9 cellular contexts compared by ENCODE assay signal in genomic region chr9:126614455-126615248, GRCh38. TPM values are rescaled to one million over a fixed set of nuclear protein-coding genes. Genes with fewer than 3 reads are reported as not detected.
A peak's percentile ranks its signal among the peaks of the same experiment; 100 is the strongest.
DNase-seq lines count a peak whose midpoint lies in the region; ATAC-seq, FAIRE-seq and TF ChIP-seq lines count a peak whose summit lies in the region.
"Had no signal": no experiment of that assay in that cellular context is flagged by ENCODE, and none has a peak within 500 bp of the region (broad histone marks: within the 10 kb centered on the region; RNA-seq: fewer than 3 reads in every experiment).

No MANE protein-coding gene starts in this region.

- WGBS in H1 (ENCODE audit: extremely low coverage in 1 of 2, insufficient coverage in 1 of 2, insufficient read length in 1 of 2, insufficient replicate concordance in 2 of 2, low coverage in 1 of 2, low lambda C conversion rate in 2 of 2, missing lambda C conversion rate in 1 of 2), 2 experiments = 2% methylated on average over 35 of the region's 66 CpGs; no CpG with 5 or more reads in 1 of the 2 experiments
- 3 to 4% (median 3%) methylated on average over 60 to 66 of the region's 66 CpGs for WGBS in psoas muscle, 3 donors

- no peak for TF ChIP-seq POLR2A in H1 (IDR thresholded peaks at IDR 0.05; ENCODE audit: control extremely low read depth in 1 of 2, low read depth in 2 of 2, low read length in 2 of 2)

- no peak overlapping the region for H3K14ac ChIP-seq in H1 (ENCODE audit: insufficient read length)

- no peak overlapping the region for H2BK120ac ChIP-seq in H1 (replicated peaks; ENCODE audit: low read depth, low read length)

- no peak for FAIRE-seq in H1 (lab: Jason Lieb, UNC)

- DNase-seq in Daoy (ENCODE audit: low read depth) (peak; percentile 53), HuH-7 (ENCODE audit: low spot score) (peak; percentile 54), H1 (ENCODE audit: low read depth in 1 of 2, low spot score in 2 of 2) (peak in 1 of 2 experiments; percentile 72), psoas muscle (no peak), GM19238 (ENCODE audit: insufficient read length, low spot score) (no peak), foreskin keratinocyte (no peak)
- DNase-seq: NCI-H1436 treated with DMSO at 0.1 percent for 48 hours had no signal

- H3K4me1 ChIP-seq in H1 (replicated peaks in 1 of 4; ENCODE audit: control insufficient read depth in 3 of 4, insufficient read depth in 4 of 4, low read length in 3 of 4) = peaks cover 20 to 76% (median 46%) of the 10 kb centered on the region in 4 experiments
- peaks cover 13% of the 10 kb centered on the region for H3K4me1 ChIP-seq in psoas muscle
- peaks cover 4% of the 10 kb centered on the region for H3K4me1 ChIP-seq in foreskin keratinocyte

- peaks cover 0 to 10% (median 0%) of the 10 kb centered on the region in 4 experiments; a peak in 1 of 8 replicates for H3K36me3 ChIP-seq in H1 (ENCODE audit: control insufficient read depth in 2 of 4, insufficient read depth in 4 of 4, low read length in 3 of 4)
- H3K36me3 ChIP-seq in psoas muscle (ENCODE audit: insufficient read depth in 1 of 2, low read depth in 1 of 2) = no peaks in the 10 kb centered on the region

- POLR2A ChIA-PET in H1 (lab: Charles Lee; ENCODE audit: partially characterized antibody) = interaction anchor here (1.6 to 2.6 kb wide), 2 partner anchors 9 kb away, joined by 4 to 14 read pairs; no protein-coding TSS in a partner anchor

- H3K27me3 ChIP-seq in H1 (replicated peaks in 1 of 4; ENCODE audit: control insufficient read depth in 3 of 4, extremely low read depth in 1 of 4, insufficient read depth in 3 of 4, low read length in 3 of 4) (peaks cover 91 to 96% (median 95%) of the 10 kb centered on the region in 4 experiments), psoas muscle (ENCODE audit: insufficient read depth in 3 of 3, low read length in 2 of 3) (peaks cover 3 to 91% (median 51%) of the 10 kb centered on the region in 3 donors), foreskin keratinocyte (peaks cover 85% of the 10 kb centered on the region)

- H4K20me1 ChIP-seq in H1 (replicated peaks in 1 of 2; ENCODE audit: control insufficient read depth in 1 of 2, insufficient read depth in 2 of 2, low read length in 2 of 2) = peaks cover 8 to 22% of the 10 kb centered on the region in 2 experiments

- H2BK12ac ChIP-seq in H1 (ENCODE audit: low read depth, low read length) = peak overlapping the region; percentile 97; the same call in 1 of the 2 replicates

- H3K4me2 ChIP-seq in H1 (ENCODE audit: insufficient read depth in 1 of 2, low read depth in 2 of 2, low read length in 2 of 2) = peak overlapping the region; percentile 68 to 80

- no peaks in the 10 kb centered on the region for H3K79me2 ChIP-seq in H1 (ENCODE audit: control insufficient read depth in 1 of 2, insufficient read depth in 2 of 2, low read length in 2 of 2)

- TF ChIP-seq CTCF in H1 (IDR thresholded peaks at IDR 0.05; ENCODE audit: control extremely low read depth in 1 of 3, insufficient read depth in 1 of 3, low read depth in 1 of 3, low read length in 3 of 3) = no peak
- TF ChIP-seq CTCF in psoas muscle (IDR thresholded peaks at IDR 0.05) = no peak
- no peak for TF ChIP-seq CTCF in foreskin keratinocyte (conservative IDR thresholded peaks at IDR 0.05)

- H4K91ac ChIP-seq in H1 (replicated peaks; ENCODE audit: insufficient read length, low read length) = no peak overlapping the region

- peak overlapping the region; percentile 14 to 53 (median 23); a peak in 6 of 8 replicates for H3K4me3 ChIP-seq in H1 (ENCODE audit: extremely low read depth in 1 of 4, insufficient read depth in 2 of 4, low read depth in 3 of 4, low read length in 4 of 4)
- peak overlapping the region; percentile 30 for H3K4me3 ChIP-seq in psoas muscle

- H3K9me3 ChIP-seq in H1 (ENCODE audit: insufficient read depth in 2 of 2, low read depth in 1 of 2, low read length in 1 of 2) (no peaks in the 10 kb centered on the region), psoas muscle (no peaks in the 10 kb centered on the region)

- no peak overlapping the region for H2AFZ ChIP-seq in H1 (ENCODE audit: low read length)

- H4K5ac ChIP-seq in H1 (ENCODE audit: insufficient read length, low read depth, low read length) = no peak overlapping the region

- H2BK5ac ChIP-seq in H1 (ENCODE audit: low read depth, low read length) = no peak overlapping the region

- H3K27ac ChIP-seq in H1 (ENCODE audit: low read depth, low read length) (no peak overlapping the region), psoas muscle (no peak overlapping the region), foreskin keratinocyte (no peak overlapping the region)

- no peak overlapping the region for H3K9ac ChIP-seq in H1 (replicated peaks in 1 of 4; ENCODE audit: extremely low read depth in 1 of 4, low read depth in 3 of 4, low read length in 3 of 4)

- intact Hi-C loops in psoas muscle (cut with DNase I) = loop anchor here in 1 of 2 donors (5.0 kb wide), 1 partner anchor 78 kb away; no protein-coding TSS in a partner anchor

- H2AK5ac ChIP-seq in H1 (ENCODE audit: low read depth, low read length) = no peak overlapping the region

- H3K23ac ChIP-seq in H1 (ENCODE audit: insufficient read length) = no peak overlapping the region

- no peak for TF ChIP-seq EP300 in H1 (IDR thresholded peaks at IDR 0.05; ENCODE audit: borderline replicate concordance in 1 of 2, low read depth in 2 of 2, low read length in 2 of 2)

- no peaks in the 10 kb centered on the region for H3K79me1 ChIP-seq in H1 (ENCODE audit: low read depth, low read length)

- no peak overlapping the region for H3K4ac ChIP-seq in H1 (replicated peaks; ENCODE audit: insufficient read length, low read depth, low read length)

- CTCF ChIA-PET in H1 (lab: Charles Lee; ENCODE audit: partially characterized antibody) = interaction anchor here (0.7 to 1.7 kb wide), 3 partner anchors 10 to 54 kb away, joined by 3 to 5 read pairs (median 3); no protein-coding TSS in a partner anchor

- peak overlapping the region; percentile 48; the same call in 1 of the 2 replicates for H2BK20ac ChIP-seq in H1 (ENCODE audit: low read length)

- H2BK15ac ChIP-seq in H1 (ENCODE audit: low read length) = no peak overlapping the region

- H3K23me2 ChIP-seq in H1 (ENCODE audit: low read depth, low read length) = peaks cover 12% of the 10 kb centered on the region; the same call in 1 of the 2 replicates

- H3K18ac ChIP-seq in H1 (ENCODE audit: extremely low read depth, low read length) = peak overlapping the region; percentile 83

- H3K56ac ChIP-seq in H1 (replicated peaks; ENCODE audit: insufficient read length, low read depth, low read length) = no peak overlapping the region

- ATAC-seq in psoas muscle (no peak), esophagus mucosa (no peak), foreskin keratinocyte (no peak)

- peak overlapping the region; percentile 52; the same call in 1 of the 2 replicates for H4K8ac ChIP-seq in H1 (ENCODE audit: extremely low read depth, insufficient read depth, low read length)

- TF ChIP-seq RAD21 in H1 (IDR thresholded peaks at IDR 0.05 in 1 of 2, conservative IDR thresholded peaks at IDR 0.05 in 1 of 2; ENCODE audit: low read depth in 2 of 2, low read length in 2 of 2) = no peak

TF ChIP-seq in H1, 55 proteins besides CTCF, POLR2A, EP300 and RAD21:
- no peak for TF ChIP-seq SP1 (IDR thresholded peaks at IDR 0.05; ENCODE audit: low read depth, low read length)
- no peak for TF ChIP-seq KDM4A (IDR thresholded peaks at IDR 0.05; ENCODE audit: low read depth, low read length, severe bottlenecking)
- TF ChIP-seq SP2 (IDR thresholded peaks at IDR 0.05; ENCODE audit: low read length) = no peak
- peak; percentile 87 for TF ChIP-seq CBX8 (IDR thresholded peaks at IDR 0.05; ENCODE audit: borderline replicate concordance, low read depth, low read length)
- TF ChIP-seq ATF2 (IDR thresholded peaks at IDR 0.05; ENCODE audit: low read length) = no peak
- peak; percentile 93 for TF ChIP-seq SUZ12 (IDR thresholded peaks at IDR 0.05; ENCODE audit: low read length)
- no peak for TF ChIP-seq BCL11A (IDR thresholded peaks at IDR 0.05; ENCODE audit: low read depth in 2 of 2, low read length in 2 of 2)
- TF ChIP-seq RNF2 (IDR thresholded peaks at IDR 0.05; ENCODE audit: borderline replicate concordance, low read depth, low read length, missing control alignments, poor library complexity, severe bottlenecking) = peak; percentile 85
- peak; percentile 98 for TF ChIP-seq EZH2 (IDR thresholded peaks at IDR 0.05; ENCODE audit: low read depth, low read length, severe bottlenecking)
- TF ChIP-seq KDM1A (IDR thresholded peaks at IDR 0.05; ENCODE audit: borderline replicate concordance, low read length) = no peak

RNA-seq across cellular contexts. Expression of gene LMX1B, which starts 0.9 kb away (rescaled TPM):
- total RNA-seq in Daoy (2014; rRNA removed; shearing (Covaris generic)) = 1.5 and 4.6 TPM in 2 replicates
- total RNA-seq in H1 (2021; fragmentation: NEBNext Ultra II Directional; extraction: Animal tissue kit (Norgen Biotek cat#: 25700)) = 0.37 and 0.52 TPM in 2 replicates
- polyA plus RNA-seq in H1 (2011; rRNA removed) = 0.09 and 0.17 TPM in 2 replicates
- 0.17 TPM for polyA plus RNA-seq in H1 (2011; cell fraction: cytosol; rRNA removed)
- polyA plus RNA-seq in H1 (2011; cell fraction: nucleus; rRNA removed) = 0.24 TPM
- 0.17 to 0.24 TPM (median 0.20 TPM) in 4 replicates for polyA plus RNA-seq in H1 (2012, experiment 1 of 2)
- polyA plus RNA-seq in H1 (2012, experiment 2 of 2) = 0.16 TPM
- 0.18 TPM for polyA plus RNA-seq in H1 (2013, experiment 1 of 2)
- 0.22 TPM for polyA plus RNA-seq in H1 (2013, experiment 2 of 2)
- polyA minus RNA-seq in H1 (2011; rRNA and poly(A)+ RNA removed) = 0.07 and 0.16 TPM in 2 replicates
- 0.44 TPM for polyA minus RNA-seq in H1 (2011; cell fraction: cytosol; rRNA and poly(A)+ RNA removed)
- polyA minus RNA-seq in H1 (2011; cell fraction: nucleus; rRNA and poly(A)+ RNA removed) = 0.10 TPM
- under 1 TPM in 3 of 4 donors, not detected in 1; 0.13 to 0.26 (median 0.20) TPM for total RNA-seq in psoas muscle
- under 1 TPM; 0.01 to 0.04 (median 0.01) TPM for polyA plus RNA-seq in psoas muscle
- total RNA-seq in esophagus mucosa = not detected
- 1.1 and 1.2 TPM in 2 replicates for total RNA-seq in foreskin keratinocyte
- 0.95 and 1.2 TPM in 2 replicates for polyA plus RNA-seq in foreskin keratinocyte
- total RNA-seq: liver had no signal
- polyA plus RNA-seq: liver had no signal

Comparison
In these comparisons a context has a peak if more than half of its experiments do, and no peak if none do; other contexts are left out.
1. DNase-seq: peak in Daoy (single experiment) and HuH-7 (single experiment); none in psoas muscle (0 of 2), GM19238 (single experiment) and foreskin keratinocyte (0 of 2).